9 cellular contexts compared by ENCODE assay signal in the genomic region with DNA sequence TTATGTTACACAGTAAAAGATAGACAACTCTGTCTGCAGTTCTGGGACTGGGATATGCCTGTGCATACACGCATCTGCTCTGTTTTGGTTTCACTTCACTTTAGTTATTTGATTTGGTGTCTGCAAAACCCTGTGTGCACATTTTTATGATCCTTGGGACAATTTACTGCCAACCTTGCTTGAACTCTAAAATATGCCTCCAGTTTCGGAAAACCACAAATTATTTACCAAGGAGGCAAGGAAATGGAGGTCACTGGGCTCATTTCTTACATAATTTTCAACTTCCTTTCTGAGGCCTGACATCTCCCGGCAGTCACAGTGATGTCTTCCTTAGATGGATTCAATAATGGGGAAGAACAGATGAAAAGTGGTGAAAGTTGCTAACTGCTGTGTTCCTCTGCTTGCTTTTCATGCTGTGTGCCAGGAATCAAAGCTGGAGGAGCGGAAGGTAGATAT.
DNase-seq lines count a peak whose midpoint lies in the region; ATAC-seq and TF ChIP-seq lines count a peak whose summit lies in the region.
"Had no signal": no experiment of that assay in that cellular context is flagged by ENCODE, and none has a peak within 500 bp of the region (broad histone marks: within the 10 kb centered on the region; RNA-seq: fewer than 3 reads in every experiment).

No MANE protein-coding gene starts in this region.

- H3K27me3 Mint-ChIP-seq in CD14-positive monocyte (ENCODE audit: low read depth in 3 of 3): peaks cover 0 to 4% (median 2%) of the 10 kb centered on the region in 3 donors

- peak overlapping the region; percentile 2; the same call in 1 of the 2 replicates for H3K27ac ChIP-seq in MM.1S (ENCODE audit: low read length)
- no peak overlapping the region for H3K27ac ChIP-seq in foreskin keratinocyte

- peaks cover 12% of the 10 kb centered on the region for H3K4me1 ChIP-seq in MM.1S (ENCODE audit: low read length)
- no peaks in the 10 kb centered on the region for H3K4me1 ChIP-seq in foreskin keratinocyte

- peaks cover 29% of the 10 kb centered on the region for H3K4me1 Mint-ChIP-seq in CD14-positive monocyte

- intact Hi-C loops in CD14-positive monocyte (cut with micrococcal nuclease) (loop anchor here in 1 of 2 donors (10.0 kb wide), 1 partner anchor 182 kb away; no protein-coding TSS in a partner anchor), left ventricle myocardium superior (cut with micrococcal nuclease) (no loop called here)

- no peak overlapping the region; the same call in 1 of the 2 replicates for H3K9ac ChIP-seq in MM.1S (ENCODE audit: low read length)

- peak overlapping the region; percentile 68 to 83 for H3K4me3 Mint-ChIP-seq in CD14-positive monocyte
- H3K4me3 Mint-ChIP-seq: activated naive CD8-positive, alpha-beta T cell had no signal

- no peaks in the 10 kb centered on the region for H4K20me1 ChIP-seq in MM.1S (ENCODE audit: insufficient read depth, low read length)

- H3K27me3 ChIP-seq in MM.1S (replicated peaks; ENCODE audit: insufficient read depth, low read length): no peaks in the 10 kb centered on the region
- no peaks in the 10 kb centered on the region for H3K27me3 ChIP-seq in foreskin keratinocyte

- peaks cover 2 to 3% of the 10 kb centered on the region in 2 donors for H3K36me3 Mint-ChIP-seq in CD14-positive monocyte
- H3K36me3 Mint-ChIP-seq: activated naive CD8-positive, alpha-beta T cell had no signal

- H3K4me2 ChIP-seq in MM.1S (ENCODE audit: low read depth, low read length): peak overlapping the region; percentile 66

- H3K27ac Mint-ChIP-seq in CD14-positive monocyte: peak overlapping the region; percentile 84 to 96 (median 90)
- H3K27ac Mint-ChIP-seq: activated naive CD8-positive, alpha-beta T cell had no signal

- H3K36me3 ChIP-seq in MM.1S (replicated peaks; ENCODE audit: insufficient read depth, low read length): no peaks in the 10 kb centered on the region

- TF ChIP-seq CTCF in CD14-positive monocyte (IDR thresholded peaks at IDR 0.05) (no peak), MM.1S (IDR thresholded peaks at IDR 0.05; ENCODE audit: low read length) (no peak), foreskin keratinocyte (conservative IDR thresholded peaks at IDR 0.05) (no peak)

- no peaks in the 10 kb centered on the region for H3K9me3 ChIP-seq in MM.1S (replicated peaks; ENCODE audit: insufficient read depth, low read length)

- no peaks in the 10 kb centered on the region for H3K79me2 ChIP-seq in MM.1S (ENCODE audit: low read length)

- H3F3A ChIP-seq in MM.1S (ENCODE audit: insufficient read depth, low read length): no peaks in the 10 kb centered on the region

- H2AFZ ChIP-seq in MM.1S (ENCODE audit: low read length): peak overlapping the region; percentile 22

- H3K9me3 Mint-ChIP-seq in CD14-positive monocyte: peaks cover 2 to 17% (median 6%) of the 10 kb centered on the region in 7 donors

- DNase-seq in CD14-positive monocyte (ENCODE audit: low spot score) (no peak), MM.1S (peak; percentile 31), left ventricle myocardium superior (no peak), 8988T (no peak), hippocampal formation (lab: John Stamatoyannopoulos, UW) (no peak), foreskin keratinocyte (no peak)
- no peak for DNase-seq in activated CD4-positive, alpha-beta T cell treated with anti-CD3 and anti-CD28 coated beads for 4 hours

- peak overlapping the region; percentile 31 for H3K4me3 ChIP-seq in MM.1S (ENCODE audit: low read length)

- no peaks in the 10 kb centered on the region for H3K9me2 ChIP-seq in MM.1S (replicated peaks; ENCODE audit: insufficient read depth, low read length)

- ATAC-seq in GM21619 (IDR thresholded peaks at IDR 0.05; ENCODE audit: unreplicated experiment) (peak; percentile 67), left ventricle myocardium superior (peak; percentile 69), foreskin keratinocyte (no peak)
